In genomic region chr9:110427497-110428104, GRCh38 we compare ENCODE assay signal across 9 cellular contexts.
DNase-seq lines count a peak whose midpoint lies in the region; ATAC-seq and TF ChIP-seq lines count a peak whose summit lies in the region.
"Had no signal": no experiment of that assay in that cellular context is flagged by ENCODE, and none has a peak within 500 bp of the region (broad histone marks: within the 10 kb centered on the region; RNA-seq: fewer than 3 reads in every experiment).

No MANE protein-coding gene starts in this region.

- H3K27me3 Mint-ChIP-seq in activated CD4-positive, alpha-beta T cell treated with anti-CD3 and anti-CD28 coated beads for 36 hours, result no peaks in the 10 kb centered on the region
- no peaks in the 10 kb centered on the region for H3K27me3 Mint-ChIP-seq in chondrocyte (ENCODE audit: low read depth)
- H3K27me3 Mint-ChIP-seq in natural killer cell treated with Interleukin-12 subunit alpha and Interleukin-12 subunit beta and Interleukin-15 and Interleukin-18, amount 100 ng/mL, for 72 hours, result no peaks in the 10 kb centered on the region
- H3K27me3 Mint-ChIP-seq in CD4-positive, alpha-beta memory T cell, result no peaks in the 10 kb centered on the region
- H3K27me3 Mint-ChIP-seq: activated naive CD8-positive, alpha-beta T cell had no signal

- no peak for ATAC-seq in activated CD4-positive, alpha-beta T cell treated with anti-CD3 and anti-CD28 coated beads for 36 hours
- ATAC-seq in natural killer cell treated with Interleukin-12 subunit alpha and Interleukin-12 subunit beta and Interleukin-15 and Interleukin-18, amount 100 ng/mL, for 72 hours, result no peak

- H3K27ac ChIP-seq in CD4-positive, alpha-beta memory T cell (ENCODE audit: low read depth, low read length), result no peak overlapping the region

- no peaks in the 10 kb centered on the region for H3K9me3 Mint-ChIP-seq in activated CD4-positive, alpha-beta T cell treated with anti-CD3 and anti-CD28 coated beads for 36 hours (ENCODE audit: low read depth)
- H3K9me3 Mint-ChIP-seq in chondrocyte (ENCODE audit: low read depth), result no peaks in the 10 kb centered on the region
- H3K9me3 Mint-ChIP-seq in natural killer cell treated with Interleukin-12 subunit alpha and Interleukin-12 subunit beta and Interleukin-15 and Interleukin-18, amount 100 ng/mL, for 72 hours, result no peaks in the 10 kb centered on the region
- no peaks in the 10 kb centered on the region for H3K9me3 Mint-ChIP-seq in CD4-positive, alpha-beta memory T cell

- H3K36me3 ChIP-seq in CD4-positive, alpha-beta memory T cell (ENCODE audit: insufficient read depth, low read length), result no peaks in the 10 kb centered on the region

- no peaks in the 10 kb centered on the region for H3K36me3 Mint-ChIP-seq in activated CD4-positive, alpha-beta T cell treated with anti-CD3 and anti-CD28 coated beads for 36 hours (ENCODE audit: low read depth)
- H3K36me3 Mint-ChIP-seq in chondrocyte (ENCODE audit: low read depth), result no peaks in the 10 kb centered on the region
- no peaks in the 10 kb centered on the region for H3K36me3 Mint-ChIP-seq in natural killer cell treated with Interleukin-12 subunit alpha and Interleukin-12 subunit beta and Interleukin-15 and Interleukin-18, amount 100 ng/mL, for 72 hours
- no peaks in the 10 kb centered on the region for H3K36me3 Mint-ChIP-seq in CD4-positive, alpha-beta memory T cell
- H3K36me3 Mint-ChIP-seq: activated naive CD8-positive, alpha-beta T cell had no signal

- H3K27me3 ChIP-seq in CD4-positive, alpha-beta memory T cell (ENCODE audit: insufficient read depth, low read length), result no peaks in the 10 kb centered on the region

- POLR2A ChIA-PET in activated CD4-positive, alpha-beta T cell treated with anti-CD3 and anti-CD28 coated beads for 36 hours (lab: Charles Lee), result no interaction called here
- POLR2A ChIA-PET in CD4-positive, alpha-beta memory T cell (lab: Charles Lee; ENCODE audit: partially characterized antibody), result no interaction called here

- intact Hi-C loops in activated CD4-positive, alpha-beta T cell treated with anti-CD3 and anti-CD28 coated beads for 36 hours (cut with DNase I, micrococcal nuclease), result loop anchor here (2.0 to 5.0 kb wide), 3 partner anchors 195 to 870 kb away; no protein-coding TSS in a partner anchor
- intact Hi-C loops in CD4-positive, alpha-beta memory T cell (cut with micrococcal nuclease), result no loop called here

- no peaks in the 10 kb centered on the region for H3K4me1 Mint-ChIP-seq in activated CD4-positive, alpha-beta T cell treated with anti-CD3 and anti-CD28 coated beads for 36 hours
- peaks cover 5% of the 10 kb centered on the region for H3K4me1 Mint-ChIP-seq in chondrocyte (ENCODE audit: low read depth)
- no peaks in the 10 kb centered on the region for H3K4me1 Mint-ChIP-seq in natural killer cell treated with Interleukin-12 subunit alpha and Interleukin-12 subunit beta and Interleukin-15 and Interleukin-18, amount 100 ng/mL, for 72 hours (ENCODE audit: low read depth in 2 of 2)
- peaks cover 0 to 4% (median 0%) of the 10 kb centered on the region in 4 donors for H3K4me1 Mint-ChIP-seq in CD4-positive, alpha-beta memory T cell

- CTCF ChIA-PET in activated CD4-positive, alpha-beta T cell treated with anti-CD3 and anti-CD28 coated beads for 36 hours (lab: Charles Lee), result interaction anchor here (0.6 to 1.5 kb wide), 5 partner anchors 11 to 893 kb away, joined by 3 to 6 read pairs (median 3); no protein-coding TSS in a partner anchor
- CTCF ChIA-PET in CD4-positive, alpha-beta memory T cell (lab: Charles Lee; ENCODE audit: partially characterized antibody), result no interaction called here

- TF ChIP-seq CTCF in HFF-Myc (IDR thresholded peaks at IDR 0.05; ENCODE audit: low read depth, low read length, missing control alignments) (peak; percentile 53), chondrocyte (IDR thresholded peaks at IDR 0.05) (peak; percentile 81)

- H3K4me3 ChIP-seq in HFF-Myc (replicated peaks; ENCODE audit: low read depth, low read length), result no peak overlapping the region
- H3K4me3 ChIP-seq in CD4-positive, alpha-beta memory T cell (ENCODE audit: low read length in 2 of 2), result no peak overlapping the region

- H3K27ac Mint-ChIP-seq in activated CD4-positive, alpha-beta T cell treated with anti-CD3 and anti-CD28 coated beads for 36 hours, result no peak overlapping the region
- H3K27ac Mint-ChIP-seq in chondrocyte (ENCODE audit: unreplicated experiment), result no peak overlapping the region
- no peak overlapping the region for H3K27ac Mint-ChIP-seq in natural killer cell treated with Interleukin-12 subunit alpha and Interleukin-12 subunit beta and Interleukin-15 and Interleukin-18, amount 100 ng/mL, for 72 hours
- H3K27ac Mint-ChIP-seq in CD4-positive, alpha-beta memory T cell, result no peak overlapping the region
- H3K27ac Mint-ChIP-seq: activated naive CD8-positive, alpha-beta T cell had no signal

- no peaks in the 10 kb centered on the region for H3K9me3 ChIP-seq in CD4-positive, alpha-beta memory T cell (ENCODE audit: control insufficient read depth in 1 of 2, low read length in 2 of 2)

- H3K4me3 Mint-ChIP-seq in activated CD4-positive, alpha-beta T cell treated with anti-CD3 and anti-CD28 coated beads for 36 hours, result no peak overlapping the region
- H3K4me3 Mint-ChIP-seq in chondrocyte (ENCODE audit: unreplicated experiment), result no peak overlapping the region
- no peak overlapping the region for H3K4me3 Mint-ChIP-seq in natural killer cell treated with Interleukin-12 subunit alpha and Interleukin-12 subunit beta and Interleukin-15 and Interleukin-18, amount 100 ng/mL, for 72 hours
- no peak overlapping the region for H3K4me3 Mint-ChIP-seq in CD4-positive, alpha-beta memory T cell
- H3K4me3 Mint-ChIP-seq: activated naive CD8-positive, alpha-beta T cell had no signal

- peak; percentile 71 for DNase-seq in activated CD4-positive, alpha-beta T cell treated with anti-CD3 and anti-CD28 coated beads for 36 hours
- DNase-seq in activated CD4-positive, alpha-beta T cell treated with anti-CD3 and anti-CD28 coated beads, Interleukin-2, amount 50 U/mL, for 4 hours, result no peak
- DNase-seq in HFF-Myc (ENCODE audit: extremely low read depth, low read depth) (no peak), NCI-H748 treated with DMSO at 0.1 percent for 48 hours (lab: John Stamatoyannopoulos, UW) (peak; percentile 45), chondrocyte (ENCODE audit: low spot score) (no peak), midbrain (lab: John Stamatoyannopoulos, UW) (peak; percentile 33)
- no peak for DNase-seq in natural killer cell treated with Interleukin-12 subunit alpha and Interleukin-12 subunit beta and Interleukin-15 and Interleukin-18, amount 100 ng/mL, for 72 hours (ENCODE audit: low spot score)
- no peak for DNase-seq in CD4-positive, alpha-beta memory T cell

- no peaks in the 10 kb centered on the region for H3K4me1 ChIP-seq in CD4-positive, alpha-beta memory T cell (ENCODE audit: insufficient read depth, low read length)

Comparison
In these comparisons a context has a peak if more than half of its experiments do, and no peak if none do; other contexts are left out.
1. DNase-seq: peak in activated CD4-positive, alpha-beta T cell treated with anti-CD3 and anti-CD28 coated beads for 36 hours (single experiment), NCI-H748 treated with DMSO at 0.1 percent for 48 hours (single experiment) and midbrain (single experiment); none in activated CD4-positive, alpha-beta T cell treated with anti-CD3 and anti-CD28 coated beads, Interleukin-2, amount 50 U/mL, for 4 hours (0 of 2), HFF-Myc (single experiment), chondrocyte (single experiment), natural killer cell treated with Interleukin-12 subunit alpha and Interleukin-12 subunit beta and Interleukin-15 and Interleukin-18, amount 100 ng/mL, for 72 hours (single experiment) and CD4-positive, alpha-beta memory T cell (0 of 5).